In the genomic region with DNA sequence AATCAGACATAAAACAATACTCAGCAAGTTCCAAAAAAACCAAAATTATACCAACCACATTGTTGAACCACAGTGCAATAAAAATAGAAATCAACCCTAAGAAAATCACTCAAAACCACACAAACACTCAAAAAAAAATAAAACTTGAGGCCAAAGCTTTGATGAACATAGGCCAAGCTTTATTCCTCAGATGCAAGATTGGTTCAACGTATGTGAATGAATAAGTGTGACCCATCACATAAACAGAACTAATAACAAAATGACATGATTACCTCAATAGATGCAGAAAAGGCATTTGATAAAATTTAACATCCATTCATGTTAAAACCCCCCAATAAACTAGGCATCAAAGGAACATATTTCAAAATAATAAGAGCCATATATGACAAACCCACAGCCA, we compare ENCODE assay signal across 1 cellular context.
TF ChIP-seq lines count a peak whose summit lies in the region.

No MANE protein-coding gene starts in this region.

TF ChIP-seq in IMR-90, 13 proteins besides CTCF, POLR2A, EP300 and RAD21 (continued from another document):
- no peak for TF ChIP-seq SMC3 (IDR thresholded peaks at IDR 0.05; ENCODE audit: low read depth, low read length)
- no peak for TF ChIP-seq NFE2L2 (IDR thresholded peaks at IDR 0.05; ENCODE audit: low read depth, low read length)
- TF ChIP-seq, protein P1, sequence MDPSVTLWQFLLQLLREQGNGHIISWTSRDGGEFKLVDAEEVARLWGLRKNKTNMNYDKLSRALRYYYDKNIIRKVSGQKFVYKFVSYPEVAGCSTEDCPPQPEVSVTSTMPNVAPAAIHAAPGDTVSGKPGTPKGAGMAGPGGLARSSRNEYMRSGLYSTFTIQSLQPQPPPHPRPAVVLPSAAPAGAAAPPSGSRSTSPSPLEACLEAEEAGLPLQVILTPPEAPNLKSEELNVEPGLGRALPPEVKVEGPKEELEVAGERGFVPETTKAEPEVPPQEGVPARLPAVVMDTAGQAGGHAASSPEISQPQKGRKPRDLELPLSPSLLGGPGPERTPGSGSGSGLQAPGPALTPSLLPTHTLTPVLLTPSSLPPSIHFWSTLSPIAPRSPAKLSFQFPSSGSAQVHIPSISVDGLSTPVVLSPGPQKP (IDR thresholded peaks at IDR 0.05; ENCODE audit: borderline replicate concordance, low read depth, low read length): no peak
